ENCODE assay signal across 20 cellular contexts in the genomic region with DNA sequence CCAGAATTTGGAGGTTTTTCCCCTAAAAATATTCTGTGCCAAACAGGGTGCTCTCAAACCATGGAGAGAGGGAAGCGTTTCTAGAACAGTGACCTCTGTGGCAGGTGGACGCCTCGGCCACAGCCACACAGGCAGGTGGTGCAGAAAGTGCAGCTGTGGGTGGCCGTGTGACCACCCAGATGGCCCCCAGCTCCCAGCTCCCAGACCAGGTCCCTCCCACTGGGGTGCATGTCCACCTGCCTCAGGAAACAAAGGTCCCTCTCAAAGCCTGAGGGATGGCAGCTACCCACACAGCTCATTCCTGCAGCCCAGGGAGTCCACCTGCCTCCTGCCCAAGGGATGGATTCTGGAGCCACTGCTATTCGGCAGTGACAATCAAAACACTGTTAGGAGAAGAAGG.
DNase-seq lines count a peak whose midpoint lies in the region; ATAC-seq and TF ChIP-seq lines count a peak whose summit lies in the region.
"Had no signal": no experiment of that assay in that cellular context is flagged by ENCODE, and none has a peak within 500 bp of the region (broad histone marks: within the 10 kb centered on the region; RNA-seq: fewer than 3 reads in every experiment).

No MANE protein-coding gene starts in this region.

- H3K36me3 ChIP-seq in gastroesophageal sphincter: no peaks in the 10 kb centered on the region
- H3K36me3 ChIP-seq in trophoblast cell (ENCODE audit: control insufficient read depth in 1 of 2, insufficient read depth in 2 of 2, low read length in 2 of 2): no peaks in the 10 kb centered on the region
- no peaks in the 10 kb centered on the region for H3K36me3 ChIP-seq in heart left ventricle
- H3K36me3 ChIP-seq: BE2C, SJSA1 had no signal

- peak overlapping the region; percentile 71 for H3K4ac ChIP-seq in trophoblast cell (ENCODE audit: low read depth, low read length)

- H2AFZ ChIP-seq in trophoblast cell (ENCODE audit: insufficient read depth, low read length, poor library complexity): no peak overlapping the region

- TF ChIP-seq CTCF in gastroesophageal sphincter (IDR thresholded peaks at IDR 0.05) (no peak), heart left ventricle (IDR thresholded peaks at IDR 0.05) (no peak)

- H4K12ac ChIP-seq in trophoblast cell (ENCODE audit: low read depth, low read length): no peak overlapping the region

- H3K9ac ChIP-seq in trophoblast cell (ENCODE audit: low read length): no peak overlapping the region
- H3K9ac ChIP-seq: KMS-11 had no signal

- intact Hi-C loops in heart left ventricle (cut with DNase I): loop anchor here in 4 of 10 donors (5.0 kb wide), 3 partner anchors 227 to 867 kb away; partner anchors contain the start of gene SNTG2 (in 2 of the 4)

- H3K79me2 ChIP-seq in trophoblast cell (ENCODE audit: control insufficient read depth, insufficient read depth, low read length, poor library complexity): peaks cover 6% of the 10 kb centered on the region

- no peak for TF ChIP-seq EP300 in gastroesophageal sphincter (IDR thresholded peaks at IDR 0.05)

- peak overlapping the region; percentile 80 for H4K91ac ChIP-seq in trophoblast cell (ENCODE audit: low read depth, low read length)

- TF ChIP-seq POLR2A in gastroesophageal sphincter (IDR thresholded peaks at IDR 0.05): no peak
- TF ChIP-seq POLR2A in heart left ventricle (IDR thresholded peaks at IDR 0.05): no peak

- H3K4me1 ChIP-seq in gastroesophageal sphincter: peaks cover 4 to 53% (median 15%) of the 10 kb centered on the region in 3 donors
- peaks cover 19 to 24% of the 10 kb centered on the region in 2 experiments for H3K4me1 ChIP-seq in trophoblast cell (ENCODE audit: control insufficient read depth in 1 of 2, insufficient read depth in 2 of 2, low read length in 2 of 2)
- H3K4me1 ChIP-seq in heart left ventricle: peaks cover 0 to 25% (median 12%) of the 10 kb centered on the region in 12 donors
- H3K4me1 ChIP-seq: BE2C had no signal

- peak overlapping the region; percentile 32 for H3K18ac ChIP-seq in trophoblast cell (ENCODE audit: low read length)

- H3K9me3 ChIP-seq in gastroesophageal sphincter: no peaks in the 10 kb centered on the region
- no peaks in the 10 kb centered on the region for H3K9me3 ChIP-seq in trophoblast cell (ENCODE audit: insufficient read depth, low read depth, low read length)
- no peaks in the 10 kb centered on the region for H3K9me3 ChIP-seq in heart left ventricle
- H3K9me3 ChIP-seq: BE2C, SJSA1 had no signal

- peak overlapping the region; percentile 93 for H2AK5ac ChIP-seq in trophoblast cell (ENCODE audit: low read length)

- H3K4me2 ChIP-seq in trophoblast cell (ENCODE audit: low read length): no peak overlapping the region
- H3K4me2 ChIP-seq: KMS-11 had no signal

- peak overlapping the region in 3 of 4 donors; percentile 96 to 98 (median 98) for H3K27ac ChIP-seq in gastroesophageal sphincter
- H3K27ac ChIP-seq in trophoblast cell (ENCODE audit: low read depth, low read length): peak overlapping the region; percentile 88
- peak overlapping the region in 1 of 12 donors; percentile 80 for H3K27ac ChIP-seq in heart left ventricle
- H3K27ac ChIP-seq: KMS-11, SJSA1 had no signal

- H3K27me3 ChIP-seq in gastroesophageal sphincter (no peaks in the 10 kb centered on the region), trophoblast cell (ENCODE audit: insufficient read depth, low read length) (no peaks in the 10 kb centered on the region), heart left ventricle (no peaks in the 10 kb centered on the region)
- H3K27me3 ChIP-seq: BE2C, SJSA1 had no signal

- peak overlapping the region; percentile 44 for H2BK5ac ChIP-seq in trophoblast cell (ENCODE audit: low read depth, low read length, poor library complexity)

- H3K4me3 ChIP-seq in gastroesophageal sphincter (no peak overlapping the region), trophoblast cell (ENCODE audit: low read depth, low read length) (no peak overlapping the region), heart left ventricle (no peak overlapping the region)
- H3K4me3 ChIP-seq: SJSA1 had no signal

- H3K79me1 ChIP-seq in trophoblast cell (ENCODE audit: low read length): peaks cover 37% of the 10 kb centered on the region

- H2BK12ac ChIP-seq in trophoblast cell (ENCODE audit: low read length): peak overlapping the region; percentile 72

- no peak for ATAC-seq in gastroesophageal sphincter
- no peak for ATAC-seq in GM18909 (IDR thresholded peaks at IDR 0.05; ENCODE audit: poor library complexity, unreplicated experiment)
- no peak for ATAC-seq in heart left ventricle
- ATAC-seq in HG02852 (IDR thresholded peaks at IDR 0.05; ENCODE audit: unreplicated experiment): no peak

- peak overlapping the region; percentile 81 for H2BK120ac ChIP-seq in trophoblast cell (ENCODE audit: insufficient read depth, low read length, poor library complexity)

- no peak overlapping the region for H3K23ac ChIP-seq in trophoblast cell (ENCODE audit: low read length)

- peak overlapping the region; percentile 20 for H4K8ac ChIP-seq in trophoblast cell (ENCODE audit: low read depth, low read length)

- H3K14ac ChIP-seq in trophoblast cell (ENCODE audit: low read length): peak overlapping the region; percentile 77

- WGBS in gastroesophageal sphincter (ENCODE audit: low coverage in 1 of 2), 2 donors: 82 to 83% methylated on average over 1 to 2 of the region's 5 CpGs
- no CpG with 5 or more reads among the region's 5 CpGs for WGBS in trophoblast cell (ENCODE audit: extremely low coverage, insufficient coverage, insufficient read length)
- WGBS in heart left ventricle, 4 donors: 66 to 76% (median 69%) methylated on average over 2 to 5 of the region's 5 CpGs

- DNase-seq in SHP77 (lab: John Stamatoyannopoulos, UW) (peak; percentile 28 to 38), SHP77 treated with DMSO at 0.1 percent for 48 hours (lab: John Stamatoyannopoulos, UW) (no peak), trophoblast cell (no peak), heart left ventricle (no peak)
- DNase-seq: 8988T, ACHN, BE2C, Calu3, DND-41, GOT3, MM.1S, NCI-H1930, NCI-H446, NCI-H524 treated with DMSO at 0.1 percent for 48 hours, NCI-H774 had no signal

Comparison
In these comparisons a context has a peak if more than half of its experiments do, and no peak if none do; other contexts are left out.
1. DNase-seq: peak in SHP77 (2 of 2); none in SHP77 treated with DMSO at 0.1 percent for 48 hours (single experiment), trophoblast cell (0 of 2) and heart left ventricle (0 of 5).